ENCODE assay signal across 28 cellular contexts in genomic region chr4:154527308-154527707, GRCh38. TPM values are rescaled to one million over a fixed set of nuclear protein-coding genes. Genes with fewer than 3 reads are reported as not detected.
"Had no signal": no experiment of that assay in that cellular context is flagged by ENCODE, and none has a peak within 500 bp of the region (broad histone marks: within the 10 kb centered on the region; RNA-seq: fewer than 3 reads in every experiment).

No MANE protein-coding gene starts in this region.

- H3K27ac ChIP-seq: brain microvascular endothelial cell, coronary artery, dorsolateral prefrontal cortex, foreskin keratinocyte, gastrocnemius medialis, heart right ventricle had no signal

- H3K27me3 ChIP-seq: brain microvascular endothelial cell, foreskin keratinocyte, gastrocnemius medialis had no signal

- H3K9me3 ChIP-seq: gastrocnemius medialis, heart right ventricle had no signal

- H3K4me3 ChIP-seq: coronary artery, dorsolateral prefrontal cortex, gastrocnemius medialis, heart right ventricle had no signal

- H3K36me3 ChIP-seq: brain microvascular endothelial cell, gastrocnemius medialis, heart right ventricle had no signal

- DNase-seq: activated CD4-positive, alpha-beta memory T cell treated with anti-CD3 and anti-CD28 coated beads, Interleukin-2, amount 10 ng/mL, durations not matched to agents 7 days and 5 days; activated CD4-positive, alpha-beta T cell treated with anti-CD3 and anti-CD28 coated beads for 1 hour; activated CD4-positive, alpha-beta T cell treated with anti-CD3 and anti-CD28 coated beads for 4 hours; activated CD4-positive, alpha-beta T cell treated with anti-CD3 and anti-CD28 coated beads, Interleukin-2, amount 10 ng/mL, durations not matched to agents 7 days and 5 days; activated CD4-positive, alpha-beta T cell treated with anti-CD3 and anti-CD28 coated beads, Interleukin-2, amount 50 U/mL, for 4 hours; activated CD8-positive, alpha-beta memory T cell treated with anti-CD3 and anti-CD28 coated beads, Interleukin-2, amount 50 U/mL, for 48 hours; activated gamma-delta T cell; activated naive CD4-positive, alpha-beta T cell; activated naive CD4-positive, alpha-beta T cell treated with anti-CD3 and anti-CD28 coated beads, Interleukin-2, amount 10 ng/mL, durations not matched to agents 7 days and 5 days; activated naive CD8-positive, alpha-beta T cell treated with anti-CD3 and anti-CD28 coated beads, Interleukin-2, amount 10 ng/mL, durations not matched to agents 7 days and 5 days; activated T-cell treated with anti-CD3 and anti-CD28 coated beads for 4 hours; activated T-cell treated with anti-CD3 and anti-CD28 coated beads, Interleukin-2, amount 50 U/mL, for 24 hours; activated T-cell treated with anti-CD3 and anti-CD28 coated beads, Interleukin-2, amount 50 U/mL, for 72 hours; brain microvascular endothelial cell; dorsolateral prefrontal cortex; effector memory CD4-positive, alpha-beta T cell; endodermal cell; foreskin keratinocyte; gastrocnemius medialis; glutamatergic neuron; heart right ventricle; T-helper 1 cell; T-helper 17 cell; T1000 had no signal

- H3K4me1 ChIP-seq: gastrocnemius medialis had no signal

RNA-seq across cellular contexts. Expression of gene FGB, which starts 35.5 kb away (rescaled TPM):
- total RNA-seq: activated CD4-positive, alpha-beta memory T cell treated with anti-CD3 and anti-CD28 coated beads, Interleukin-2, amount 10 ng/mL, durations not matched to agents 7 days and 5 days; activated CD4-positive, alpha-beta T cell treated with anti-CD3 and anti-CD28 coated beads, Interleukin-2, amount 10 ng/mL, durations not matched to agents 7 days and 5 days; activated naive CD4-positive, alpha-beta T cell treated with anti-CD3 and anti-CD28 coated beads, Interleukin-2, amount 50 U/mL, for 72 hours; activated naive CD8-positive, alpha-beta T cell treated with anti-CD3 and anti-CD28 coated beads, Interleukin-2, amount 10 ng/mL, durations not matched to agents 7 days and 5 days; activated T-cell treated with anti-CD3 and anti-CD28 coated beads, Interleukin-2, amount 50 U/mL, for 72 hours; bronchial epithelial cell; cardiac septum; dorsolateral prefrontal cortex; foreskin keratinocyte; T-helper 17 cell had no signal

RNA-seq across cellular contexts. Expression of gene DCHS2, which starts 35.7 kb away (rescaled TPM):
- total RNA-seq: activated CD4-positive, alpha-beta memory T cell treated with anti-CD3 and anti-CD28 coated beads, Interleukin-2, amount 10 ng/mL, durations not matched to agents 7 days and 5 days; activated CD4-positive, alpha-beta T cell treated with anti-CD3 and anti-CD28 coated beads, Interleukin-2, amount 10 ng/mL, durations not matched to agents 7 days and 5 days; activated naive CD4-positive, alpha-beta T cell treated with anti-CD3 and anti-CD28 coated beads, Interleukin-2, amount 50 U/mL, for 72 hours; activated T-cell treated with anti-CD3 and anti-CD28 coated beads, Interleukin-2, amount 50 U/mL, for 72 hours; bronchial epithelial cell; cardiac septum; foreskin keratinocyte had no signal
